ENCODE assay signal across 1 cellular context in genomic region chr6:49325901-49326300, GRCh38.
TF ChIP-seq lines count a peak whose summit lies in the region.

No MANE protein-coding gene starts in this region.

TF ChIP-seq in H1, 55 proteins besides CTCF, POLR2A, EP300 and RAD21 (continued from another document):
- no peak for TF ChIP-seq CHD7 (IDR thresholded peaks at IDR 0.05; ENCODE audit: insufficient replicate concordance, low read length)
- no peak for TF ChIP-seq TCF12 (IDR thresholded peaks at IDR 0.05; ENCODE audit: low read depth, low read length)
